Comparison of ENCODE assay signal across 8 cellular contexts in genomic region chr17:38748329-38749221, GRCh38. TPM values are rescaled to one million over a fixed set of nuclear protein-coding genes. Genes with fewer than 3 reads are reported as not detected.
A peak's percentile ranks its signal among the peaks of the same experiment; 100 is the strongest.
DNase-seq lines count a peak whose midpoint lies in the region; ATAC-seq and TF ChIP-seq lines count a peak whose summit lies in the region.

PCGF2 (minus strand) TSS chr17:38748336; CDS start chr17:38740402, 7,934 bp downstream.

- H3K27ac ChIP-seq in adrenal gland: peak within 1 kb of the TSS; percentile 67 to 91 (median 81)
- peak within 1 kb of the TSS; percentile 89 to 99 (median 96) for H3K27ac ChIP-seq in heart right ventricle

- DNase-seq in ACHN: peak; percentile 96
- DNase-seq in GM13976 (ENCODE audit: low spot score): peak; percentile 77
- peak; percentile 96 for DNase-seq in NCI-H345 (lab: John Stamatoyannopoulos, UW)
- DNase-seq in adrenal gland: peak; percentile 89 to 97 (median 94)
- DNase-seq in heart right ventricle: peak; percentile 89 to 96
- DNase-seq in omental fat pad (ENCODE audit: low spot score): peak; percentile 90
- no peak for DNase-seq in activated effector memory CD4-positive, alpha-beta T cell treated with anti-CD3 and anti-CD28 coated beads, Interleukin-2, amount 50 U/mL, for 16 hours

- TF ChIP-seq POLR2A in adrenal gland (IDR thresholded peaks at IDR 0.05): peak; percentile 12 to 25

- H3K36me3 ChIP-seq in adrenal gland (replicated peaks in 1 of 2) (no peaks in the 10 kb centered on the region), heart right ventricle (peaks cover 0 to 1% (median 0%) of the 10 kb centered on the region in 9 donors)

- H3K4me1 ChIP-seq in adrenal gland (replicated peaks in 1 of 2): peaks cover 34 to 46% of the 10 kb centered on the region in 2 donors
- peaks cover 5 to 78% (median 67%) of the 10 kb centered on the region in 9 donors for H3K4me1 ChIP-seq in heart right ventricle

- intact Hi-C loops in adrenal gland (cut with DNase I) (no loop called here), heart right ventricle (cut with DNase I) (loop anchor here in 1 of 10 donors (2.0 to 5.0 kb wide), 2 partner anchors 18 to 46 kb away; partner anchors contain the start of gene CISD3)

- ATAC-seq in heart right ventricle (peak; percentile 17 to 52 (median 31)), omental fat pad (ENCODE audit: low FRiP score) (no peak), HG03108 (IDR thresholded peaks at IDR 0.05; ENCODE audit: unreplicated experiment) (no peak)

- WGBS in adrenal gland, 4 donors: 0 to 1% (median 0%) methylated on average over 4 to 66 of the region's 66 CpGs
- 0 to 1% methylated on average over 63 to 66 of the region's 66 CpGs for WGBS in heart right ventricle, 2 donors

- in situ Hi-C loops in ACHN (cut with HindIII; ENCODE audit: low pct_ligation_motif_present, low pct_unique_long_range_greater_than_20kb, low sequenced_read_pairs): no loop called here
- in situ Hi-C loops in GM13976 (cut with MboI; ENCODE audit: low sequenced_read_pairs, unreplicated experiment): no loop called here

- H3K9me3 ChIP-seq in adrenal gland (replicated peaks in 1 of 3): no peaks in the 10 kb centered on the region
- H3K9me3 ChIP-seq in heart right ventricle: no peaks in the 10 kb centered on the region

- H3K4me3 ChIP-seq in adrenal gland: peak within 1 kb of the TSS; percentile 53 to 97 (median 82)
- peak within 1 kb of the TSS; percentile 67 to 99 (median 90) for H3K4me3 ChIP-seq in heart right ventricle

- no peak for TF ChIP-seq CTCF in GM13976 (IDR thresholded peaks at IDR 0.05; ENCODE audit: borderline replicate concordance, control extremely low read depth, extremely low read depth, insufficient read depth, missing control alignments)
- no peak for TF ChIP-seq CTCF in adrenal gland (IDR thresholded peaks at IDR 0.05)
- TF ChIP-seq CTCF in heart right ventricle (IDR thresholded peaks at IDR 0.05): no peak
- no peak for TF ChIP-seq CTCF in omental fat pad (IDR thresholded peaks at IDR 0.05)

- H3K27me3 ChIP-seq in adrenal gland: no peaks in the 10 kb centered on the region
- H3K27me3 ChIP-seq in heart right ventricle: peaks cover 0 to 52% (median 0%) of the 10 kb centered on the region in 7 donors

RNA-seq across cellular contexts. Expression of gene PCGF2, which starts in this region (rescaled TPM):
- total RNA-seq in adrenal gland: 10 to 100 TPM in 7 of 8 donors, 1 to 10 TPM in 1; 7.4 to 82.3 (median 38.9) TPM
- 100 to 1,000 TPM in 2 of 3 donors, 10 to 100 TPM in 1; 13.4 to 233 (median 144) TPM for polyA plus RNA-seq in adrenal gland
- 10 to 100 TPM; 15.8 to 30.0 (median 22.8) TPM for total RNA-seq in heart right ventricle
- polyA plus RNA-seq in heart right ventricle: 10 to 100 TPM; 23.8 to 51.6 TPM
- total RNA-seq in omental fat pad: 10 to 100 TPM in 1 of 4 donors, 1 to 10 TPM in 3; 3.2 to 17.0 (median 6.1) TPM

Comparison
In these comparisons a context has a peak if more than half of its experiments do, and no peak if none do; other contexts are left out.
1. ATAC-seq: peak in heart right ventricle (8 of 8); none in omental fat pad (single experiment) and HG03108 (single experiment).